ENCODE assay signal across 1 cellular context in genomic region chr2:219565130-219566080, GRCh38.
TF ChIP-seq lines count a peak whose summit lies in the region.

No MANE protein-coding gene starts in this region.

TF ChIP-seq in WTC11, 78 proteins besides CTCF, POLR2A, EP300 and RAD21:
- TF ChIP-seq FOXK1 (CRISPR knock-in tag; IDR thresholded peaks at IDR 0.05) (no peak), ZNF416 (CRISPR knock-in tag; IDR thresholded peaks at IDR 0.05) (peak; percentile 16; the same call in 1 of the 2 replicates), RORB (CRISPR knock-in tag; IDR thresholded peaks at IDR 0.05) (no peak), IRF2 (CRISPR knock-in tag; IDR thresholded peaks at IDR 0.05; ENCODE audit: borderline replicate concordance, low read depth) (no peak), SMAD4 (CRISPR knock-in tag; IDR thresholded peaks at IDR 0.05) (no peak), ZNF219 (CRISPR knock-in tag; IDR thresholded peaks at IDR 0.05; ENCODE audit: borderline replicate concordance) (peak; percentile 34; the same call in 1 of the 2 replicates), MAX (CRISPR knock-in tag; IDR thresholded peaks at IDR 0.05) (peak; percentile 62), ZNF423 (CRISPR knock-in tag; IDR thresholded peaks at IDR 0.05) (peak; percentile 78), FOXP1 (CRISPR knock-in tag; IDR thresholded peaks at IDR 0.05; ENCODE audit: borderline replicate concordance) (peak; percentile 51; the same call in 1 of the 2 replicates), TEAD1 (CRISPR knock-in tag; IDR thresholded peaks at IDR 0.05) (peak; percentile 95; the same call in 1 of the 2 replicates), ERG (CRISPR knock-in tag; IDR thresholded peaks at IDR 0.05) (no peak)
- TF ChIP-seq, protein P1, sequence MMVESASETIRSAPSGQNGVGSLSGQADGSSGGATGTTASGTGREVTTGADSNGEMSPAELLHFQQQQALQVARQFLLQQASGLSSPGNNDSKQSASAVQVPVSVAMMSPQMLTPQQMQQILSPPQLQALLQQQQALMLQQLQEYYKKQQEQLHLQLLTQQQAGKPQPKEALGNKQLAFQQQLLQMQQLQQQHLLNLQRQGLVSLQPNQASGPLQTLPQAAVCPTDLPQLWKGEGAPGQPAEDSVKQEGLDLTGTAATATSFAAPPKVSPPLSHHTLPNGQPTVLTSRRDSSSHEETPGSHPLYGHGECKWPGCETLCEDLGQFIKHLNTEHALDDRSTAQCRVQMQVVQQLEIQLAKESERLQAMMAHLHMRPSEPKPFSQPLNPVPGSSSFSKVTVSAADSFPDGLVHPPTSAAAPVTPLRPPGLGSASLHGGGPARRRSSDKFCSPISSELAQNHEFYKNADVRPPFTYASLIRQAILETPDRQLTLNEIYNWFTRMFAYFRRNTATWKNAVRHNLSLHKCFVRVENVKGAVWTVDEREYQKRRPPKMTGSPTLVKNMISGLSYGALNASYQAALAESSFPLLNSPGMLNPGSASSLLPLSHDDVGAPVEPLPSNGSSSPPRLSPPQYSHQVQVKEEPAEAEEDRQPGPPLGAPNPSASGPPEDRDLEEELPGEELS (CRISPR knock-in tag; IDR thresholded peaks at IDR 0.05), result no peak
- TF ChIP-seq, protein P2, sequence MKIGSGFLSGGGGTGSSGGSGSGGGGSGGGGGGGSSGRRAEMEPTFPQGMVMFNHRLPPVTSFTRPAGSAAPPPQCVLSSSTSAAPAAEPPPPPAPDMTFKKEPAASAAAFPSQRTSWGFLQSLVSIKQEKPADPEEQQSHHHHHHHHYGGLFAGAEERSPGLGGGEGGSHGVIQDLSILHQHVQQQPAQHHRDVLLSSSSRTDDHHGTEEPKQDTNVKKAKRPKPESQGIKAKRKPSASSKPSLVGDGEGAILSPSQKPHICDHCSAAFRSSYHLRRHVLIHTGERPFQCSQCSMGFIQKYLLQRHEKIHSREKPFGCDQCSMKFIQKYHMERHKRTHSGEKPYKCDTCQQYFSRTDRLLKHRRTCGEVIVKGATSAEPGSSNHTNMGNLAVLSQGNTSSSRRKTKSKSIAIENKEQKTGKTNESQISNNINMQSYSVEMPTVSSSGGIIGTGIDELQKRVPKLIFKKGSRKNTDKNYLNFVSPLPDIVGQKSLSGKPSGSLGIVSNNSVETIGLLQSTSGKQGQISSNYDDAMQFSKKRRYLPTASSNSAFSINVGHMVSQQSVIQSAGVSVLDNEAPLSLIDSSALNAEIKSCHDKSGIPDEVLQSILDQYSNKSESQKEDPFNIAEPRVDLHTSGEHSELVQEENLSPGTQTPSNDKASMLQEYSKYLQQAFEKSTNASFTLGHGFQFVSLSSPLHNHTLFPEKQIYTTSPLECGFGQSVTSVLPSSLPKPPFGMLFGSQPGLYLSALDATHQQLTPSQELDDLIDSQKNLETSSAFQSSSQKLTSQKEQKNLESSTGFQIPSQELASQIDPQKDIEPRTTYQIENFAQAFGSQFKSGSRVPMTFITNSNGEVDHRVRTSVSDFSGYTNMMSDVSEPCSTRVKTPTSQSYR (CRISPR knock-in tag; IDR thresholded peaks at IDR 0.05), result no peak
